Comparison of ENCODE assay signal across 8 cellular contexts in genomic region chr16:30557397-30557949, GRCh38. TPM values are rescaled to one million over a fixed set of nuclear protein-coding genes. Genes with fewer than 3 reads are reported as not detected.
DNase-seq lines count a peak whose midpoint lies in the region; ATAC-seq and TF ChIP-seq lines count a peak whose summit lies in the region.

No MANE protein-coding gene starts in this region.

- no TSS peak for BruUV-seq in mammary epithelial cell (replicated peaks; lab: Mats Ljungman, UMichigan)

- H3K27me3 ChIP-seq in AG04450 (ENCODE audit: control insufficient read depth, insufficient read depth, low read length) (no peaks in the 10 kb centered on the region), MG63 (no peaks in the 10 kb centered on the region), mammary epithelial cell (ENCODE audit: insufficient read depth, low read length) (no peaks in the 10 kb centered on the region), lower lobe of right lung (ENCODE audit: low read depth) (no peaks in the 10 kb centered on the region), upper lobe of right lung (no peaks in the 10 kb centered on the region)

- dilution Hi-C loops in mammary epithelial cell (cut with HindIII; ENCODE audit: low sequenced_read_pairs): no loop called here

- peaks cover 9% of the 10 kb centered on the region for H3K4me1 ChIP-seq in mammary epithelial cell (ENCODE audit: insufficient read depth, low read length)
- peaks cover 38% of the 10 kb centered on the region for H3K4me1 ChIP-seq in lower lobe of right lung
- H3K4me1 ChIP-seq in upper lobe of right lung: peaks cover 8% of the 10 kb centered on the region

- in situ Hi-C loops in mammary epithelial cell (cut with MboI; ENCODE audit: low sequenced_read_pairs in 2 of 2): no loop called here

- H3K9ac ChIP-seq in mammary epithelial cell (ENCODE audit: insufficient read depth, low read length): peak overlapping the region; percentile 80

- H3K4me3 ChIP-seq in AG04450 (ENCODE audit: low read depth, low read length) (peak overlapping the region; percentile 77), MG63 (peak overlapping the region; percentile 93), mammary epithelial cell (replicated peaks in 1 of 3; ENCODE audit: insufficient read depth in 1 of 3, low read depth in 2 of 3, low read length in 3 of 3) (peak overlapping the region; percentile 77 to 93 (median 92)), lower lobe of right lung (peak overlapping the region; percentile 92), upper lobe of right lung (peak overlapping the region; percentile 91)

- no peaks in the 10 kb centered on the region for H4K20me1 ChIP-seq in mammary epithelial cell (ENCODE audit: insufficient read depth, low read length)

- CTCF ChIA-PET in AG04450 (lab: Charles Lee): interaction anchor here (0.6 to 2.3 kb wide), 5 partner anchors 22 to 468 kb away, joined by 3 to 9 read pairs (median 6); partner anchors contain the start of gene DCTPP1
- CTCF ChIA-PET in mammary epithelial cell (lab: Charles Lee; ENCODE audit: low non-redundant PET): interaction anchor here (0.6 kb wide), 1 partner anchor 140 kb away, joined by 6 read pairs; no protein-coding TSS in a partner anchor

- POLR2A ChIA-PET in AG04450 (lab: Yijun Ruan, JAX): interaction anchor here (0.7 to 1.6 kb wide), 7 partner anchors 8 to 93 kb away, joined by 3 to 12 read pairs (median 5); partner anchors contain the start of genes PRR14, ZNF688 and ZNF689

- H3K4me2 ChIP-seq in mammary epithelial cell (ENCODE audit: insufficient read depth, low read depth, low read length): peak overlapping the region; percentile 96

- intact Hi-C loops in mammary epithelial cell (cut with micrococcal nuclease): loop anchor here (5.0 kb wide), 1 partner anchor 40 kb away; no protein-coding TSS in a partner anchor
- intact Hi-C loops in lower lobe of right lung (cut with DNase I): no loop called here
- intact Hi-C loops in upper lobe of right lung (cut with DNase I): no loop called here

- ATAC-seq in GM19372 (IDR thresholded peaks at IDR 0.05; ENCODE audit: low read depth, unreplicated experiment) (peak; percentile 13), lower lobe of right lung (no peak), upper lobe of right lung (no peak)

- 2% methylated on average over 10 of the region's 25 CpGs for WGBS in mammary epithelial cell (ENCODE audit: low coverage, missing lambda C conversion rate)

- peaks cover 27% of the 10 kb centered on the region for H3K79me2 ChIP-seq in mammary epithelial cell (ENCODE audit: insufficient read depth, low read length)

- H3K9me3 ChIP-seq in AG04450 (ENCODE audit: control insufficient read depth, insufficient read depth, low read length): peaks cover 10% of the 10 kb centered on the region; the same call in 1 of the 2 replicates
- no peaks in the 10 kb centered on the region for H3K9me3 ChIP-seq in MG63
- no peaks in the 10 kb centered on the region for H3K9me3 ChIP-seq in mammary epithelial cell (replicated peaks; ENCODE audit: insufficient read depth, low read length)
- H3K9me3 ChIP-seq in lower lobe of right lung: no peaks in the 10 kb centered on the region
- H3K9me3 ChIP-seq in upper lobe of right lung: no peaks in the 10 kb centered on the region

- peak overlapping the region; percentile 99 for H2AFZ ChIP-seq in mammary epithelial cell (ENCODE audit: low read depth, low read length)

- H3K36me3 ChIP-seq in MG63 (peaks cover 42% of the 10 kb centered on the region), mammary epithelial cell (ENCODE audit: insufficient read depth, low read length) (no peaks in the 10 kb centered on the region), lower lobe of right lung (peaks cover 36% of the 10 kb centered on the region), upper lobe of right lung (peaks cover 26% of the 10 kb centered on the region)

- H3K27ac ChIP-seq in AG04450 (ENCODE audit: low read depth, low read length) (no peak overlapping the region), mammary epithelial cell (ENCODE audit: insufficient read depth, low read depth, low read length) (peak overlapping the region; percentile 81), lower lobe of right lung (peak overlapping the region; percentile 98), upper lobe of right lung (peak overlapping the region; percentile 94)

- TF ChIP-seq CTCF in AG04450 (IDR thresholded peaks at IDR 0.05; ENCODE audit: low read depth, low read length) (no peak), mammary epithelial cell (conservative IDR thresholded peaks at IDR 0.05 in 1 of 2, IDR thresholded peaks at IDR 0.05 in 1 of 2; ENCODE audit: extremely low read depth in 1 of 2, insufficient read depth in 1 of 2, low read depth in 1 of 2, low read length in 2 of 2) (no peak), lower lobe of right lung (IDR thresholded peaks at IDR 0.05) (no peak), upper lobe of right lung (IDR thresholded peaks at IDR 0.05) (no peak)

- DNase-seq in AG04450 (ENCODE audit: low read depth, low spot score): no peak
- no peak for DNase-seq in MG63
- no peak for DNase-seq in mammary epithelial cell
- no peak for DNase-seq in lower lobe of right lung
- DNase-seq in upper lobe of right lung: no peak
- no peak for DNase-seq in GM19238 (ENCODE audit: insufficient read length, low spot score)
- no peak for DNase-seq in NCI-H446 (lab: John Stamatoyannopoulos, UW)

RNA-seq across cellular contexts. Expression of gene ZNF764, which starts 0.7 kb away (rescaled TPM):
- 2.5 and 3.2 TPM in 2 replicates for polyA plus RNA-seq in AG04450 (2011; rRNA removed)
- 2.9 and 3.0 TPM in 2 replicates for polyA minus RNA-seq in AG04450 (2011; rRNA and poly(A)+ RNA removed)
- 2.0 and 6.8 TPM in 2 replicates for total RNA-seq in MG63 (2014; rRNA removed; shearing (Covaris generic); ENCODE audit: low replicate concordance)
- total RNA-seq in mammary epithelial cell: 1 to 10 TPM; 5.5 to 6.6 TPM
- 2.8 TPM for polyA plus RNA-seq in mammary epithelial cell
- polyA minus RNA-seq in mammary epithelial cell: not detected
- total RNA-seq in lower lobe of right lung: 8.4 TPM
- 10.6 TPM for total RNA-seq in upper lobe of right lung

RNA-seq across cellular contexts. Expression of gene ZNF688, which starts 14.0 kb away (rescaled TPM):
- polyA plus RNA-seq in AG04450 (2011; rRNA removed): 5.5 and 6.8 TPM in 2 replicates
- polyA minus RNA-seq in AG04450 (2011; rRNA and poly(A)+ RNA removed): 1.1 and 2.3 TPM in 2 replicates
- 4.0 TPM in 2 replicates for total RNA-seq in MG63 (2014; rRNA removed; shearing (Covaris generic); ENCODE audit: low replicate concordance)
- 10 to 100 TPM in 1 of 2 donors, 1 to 10 TPM in 1; 6.2 to 10.6 TPM for total RNA-seq in mammary epithelial cell
- 3.4 TPM for polyA plus RNA-seq in mammary epithelial cell
- polyA minus RNA-seq in mammary epithelial cell: 9.4 TPM
- 13.5 TPM for total RNA-seq in lower lobe of right lung
- total RNA-seq in upper lobe of right lung: 13.1 TPM

RNA-seq across cellular contexts. Expression of gene ZNF747, which starts 22.8 kb away (rescaled TPM):
- polyA plus RNA-seq in AG04450 (2011; rRNA removed) (4.9 and 5.0 TPM in 2 replicates), mammary epithelial cell (4.8 TPM)
- polyA minus RNA-seq in AG04450 (2011; rRNA and poly(A)+ RNA removed): 3.6 and 4.5 TPM in 2 replicates
- 11.8 and 27.9 TPM in 2 replicates for total RNA-seq in MG63 (2014; rRNA removed; shearing (Covaris generic); ENCODE audit: low replicate concordance)
- total RNA-seq in mammary epithelial cell (10 to 100 TPM in 1 of 2 donors, 1 to 10 TPM in 1; 6.7 to 11.0 TPM), lower lobe of right lung (9.3 TPM), upper lobe of right lung (11.5 TPM)
- 6.8 TPM for polyA minus RNA-seq in mammary epithelial cell

RNA-seq across cellular contexts. Expression of gene ZNF785, which starts 28.0 kb away (rescaled TPM):
- polyA plus RNA-seq in AG04450 (2011; rRNA removed) (4.7 and 6.6 TPM in 2 replicates), mammary epithelial cell (3.2 TPM)
- 5.4 and 7.0 TPM in 2 replicates for polyA minus RNA-seq in AG04450 (2011; rRNA and poly(A)+ RNA removed)
- total RNA-seq in MG63 (2014; rRNA removed; shearing (Covaris generic); ENCODE audit: low replicate concordance): 11.4 and 15.7 TPM in 2 replicates
- total RNA-seq in mammary epithelial cell (1 to 10 TPM; 7.6 to 8.0 TPM), lower lobe of right lung (16.2 TPM), upper lobe of right lung (16.3 TPM)
- polyA minus RNA-seq in mammary epithelial cell: 6.5 TPM

RNA-seq across cellular contexts. Expression of gene ZNF768, which starts 31.1 kb away (rescaled TPM):
- polyA plus RNA-seq in AG04450 (2011; rRNA removed) (9.8 and 14.5 TPM in 2 replicates), mammary epithelial cell (18.5 TPM)
- 6.0 and 6.3 TPM in 2 replicates for polyA minus RNA-seq in AG04450 (2011; rRNA and poly(A)+ RNA removed)
- 47.6 and 72.9 TPM in 2 replicates for total RNA-seq in MG63 (2014; rRNA removed; shearing (Covaris generic); ENCODE audit: low replicate concordance)
- total RNA-seq in mammary epithelial cell (10 to 100 TPM; 30.5 to 40.7 TPM), lower lobe of right lung (24.9 TPM), upper lobe of right lung (25.8 TPM)
- polyA minus RNA-seq in mammary epithelial cell: 13.4 TPM
